Comparison of ENCODE assay signal across 8 cellular contexts in genomic region chrX:100819534-100819836, GRCh38. TPM values are rescaled to one million over a fixed set of nuclear protein-coding genes. Genes with fewer than 3 reads are reported as not detected.
DNase-seq lines count a peak whose midpoint lies in the region; ATAC-seq, FAIRE-seq and TF ChIP-seq lines count a peak whose summit lies in the region.

No MANE protein-coding gene starts in this region.

- H3K27me3 ChIP-seq in mucosa of stomach (ENCODE audit: control insufficient read depth, insufficient read depth, low read length), result no peaks in the 10 kb centered on the region

- TF ChIP-seq POLR2A in A549 (IDR thresholded peaks at IDR 0.05; ENCODE audit: low read length), result no peak
- no peak for TF ChIP-seq POLR2A in GM12891 (IDR thresholded peaks at IDR 0.05; ENCODE audit: low read depth, low read length)

- DNase-seq in A549 (ENCODE audit: low read depth in 1 of 2, low spot score in 1 of 2), result no peak
- DNase-seq in Jurkat, Clone E6-1 (ENCODE audit: low read depth, low spot score), result no peak
- DNase-seq in choroid plexus epithelial cell (ENCODE audit: low read depth), result no peak
- no peak for DNase-seq in foreskin melanocyte
- no peak for DNase-seq in mesenteric fat pad (ENCODE audit: low spot score)
- no peak for DNase-seq in GM12891 (ENCODE audit: insufficient read length, low spot score)
- DNase-seq in ureter (ENCODE audit: low spot score), result no peak

- no peak for TF ChIP-seq EP300 in A549 (IDR thresholded peaks at IDR 0.05)

- no peaks in the 10 kb centered on the region for H3K36me3 ChIP-seq in mucosa of stomach (ENCODE audit: control insufficient read depth, insufficient read depth, low read length)

- H3K9me3 ChIP-seq in A549 (no peaks in the 10 kb centered on the region), mucosa of stomach (ENCODE audit: control insufficient read depth, low read length) (no peaks in the 10 kb centered on the region)

- no peak; a peak in 2 of 6 replicates for ATAC-seq in A549

- peak overlapping the region; percentile 47 for H3K9ac ChIP-seq in mucosa of stomach (ENCODE audit: low read length)

- peak overlapping the region; percentile 89 for H3K4me3 ChIP-seq in A549
- peak overlapping the region; percentile 89 for H3K4me3 ChIP-seq in Jurkat, Clone E6-1 (ENCODE audit: low read length)
- peak overlapping the region; percentile 73 for H3K4me3 ChIP-seq in choroid plexus epithelial cell (ENCODE audit: low read depth, low read length)
- peak overlapping the region; percentile 73 for H3K4me3 ChIP-seq in mucosa of stomach (ENCODE audit: low read length)

- CTCF ChIA-PET in A549 (lab: Yijun Ruan, JAX), result no interaction called here

- no peak for TF ChIP-seq CTCF in A549 (IDR thresholded peaks at IDR 0.05)
- TF ChIP-seq CTCF in choroid plexus epithelial cell (conservative IDR thresholded peaks at IDR 0.05; ENCODE audit: low read depth, low read length), result no peak

- peak overlapping the region; percentile 80 to 84 for H3K27ac ChIP-seq in A549

- POLR2A ChIA-PET in A549 (lab: Yijun Ruan, JAX), result no interaction called here

- WGBS in A549 (ENCODE audit: missing lambda C conversion rate), result 30% methylated on average over 15 of the region's 15 CpGs

- TF ChIP-seq RAD21 in A549 (conservative IDR thresholded peaks at IDR 0.05 in 1 of 2, IDR thresholded peaks at IDR 0.05 in 1 of 2), result no peak

- H3K4me1 ChIP-seq in A549 (peaks cover 5% of the 10 kb centered on the region; the same call in 2 of the 3 replicates), mucosa of stomach (ENCODE audit: control insufficient read depth, insufficient read depth, low read length) (no peaks in the 10 kb centered on the region)

- FAIRE-seq in A549 (lab: Jason Lieb, UNC), result no peak
- FAIRE-seq in GM12891 (lab: Jason Lieb, UNC), result no peak

- peak overlapping the region; percentile 92 for H3K4me2 ChIP-seq in A549

TF ChIP-seq in A549, 52 proteins besides CTCF, POLR2A, EP300 and RAD21:
- TF ChIP-seq ZFP36 (IDR thresholded peaks at IDR 0.05; ENCODE audit: borderline replicate concordance, partially characterized antibody) (no peak), FOSL2 (IDR thresholded peaks at IDR 0.05) (no peak), FOSL2 (CRISPR knock-in tag; IDR thresholded peaks at IDR 0.05) (no peak), EHMT2 (IDR thresholded peaks at IDR 0.05; ENCODE audit: low read depth) (no peak), SREBF2 (IDR thresholded peaks at IDR 0.05) (no peak), PHF8 (IDR thresholded peaks at IDR 0.05; ENCODE audit: borderline replicate concordance, low read depth) (no peak), HES2 (IDR thresholded peaks at IDR 0.05) (no peak), MAZ (IDR thresholded peaks at IDR 0.05; ENCODE audit: borderline replicate concordance, low read depth, low read length) (no peak)

TF ChIP-seq in GM12891, 5 proteins besides CTCF, POLR2A, EP300 and RAD21:
- TF ChIP-seq SPI1 (IDR thresholded peaks at IDR 0.05; ENCODE audit: low read depth, low read length) (no peak), PAX5 (IDR thresholded peaks at IDR 0.05; ENCODE audit: insufficient read depth, low read length, severe bottlenecking) (no peak), TAF1 (IDR thresholded peaks at IDR 0.05; ENCODE audit: low read depth, low read length) (no peak), POLR2AphosphoS5 (IDR thresholded peaks at IDR 0.05; ENCODE audit: low read depth, low read length) (no peak), POU2F2 (IDR thresholded peaks at IDR 0.05; ENCODE audit: low read depth, low read length) (no peak)

RNA-seq across cellular contexts. Expression of gene CSTF2, which starts 0.7 kb away (rescaled TPM):
- 47.0 and 59.2 TPM in 2 replicates for polyA plus RNA-seq in A549 (2011; rRNA removed)
- 38.1 and 39.1 TPM in 2 replicates for polyA plus RNA-seq in A549 (2012; cell fraction: cytosol; rRNA removed)
- polyA plus RNA-seq in A549 (2012; cell fraction: nucleus; rRNA removed), result 45.8 and 46.6 TPM in 2 replicates
- 32.9 to 36.0 TPM (median 33.2 TPM) in 3 replicates for polyA plus RNA-seq in A549 (2017; fragmentation: RNase III; extraction: RNeasy Plus Mini Kit Qiagen cat#74134 plus additional on column Dnase treatment)
- polyA minus RNA-seq in A549 (2011; rRNA and poly(A)+ RNA removed), result 35.0 and 40.5 TPM in 2 replicates
- 39.3 TPM for polyA plus RNA-seq in Jurkat, Clone E6-1 (2012; ENCODE audit: insufficient read depth, insufficient read length)
- 8.2 TPM for total RNA-seq in mesenteric fat pad
- 17.8 TPM for polyA plus RNA-seq in GM12891 (2012; ENCODE audit: low read depth, missing spikeins)
- total RNA-seq in ureter, result 23.7 TPM

RNA-seq across cellular contexts. Expression of gene NOX1, which starts 54.7 kb away (rescaled TPM):
- 1.4 and 2.4 TPM in 2 replicates for polyA plus RNA-seq in A549 (2011; rRNA removed)
- polyA plus RNA-seq in A549 (2012; cell fraction: cytosol; rRNA removed), result 0.03 TPM in 2 replicates
- 0.04 TPM in 1 of 2 replicates, not detected in the other for polyA plus RNA-seq in A549 (2012; cell fraction: nucleus; rRNA removed)
- 0.07 TPM in 1 of 3 replicates, not detected in the others for polyA plus RNA-seq in A549 (2017; fragmentation: RNase III; extraction: RNeasy Plus Mini Kit Qiagen cat#74134 plus additional on column Dnase treatment)
- polyA minus RNA-seq in A549 (2011; rRNA and poly(A)+ RNA removed), result 1.7 and 3.9 TPM in 2 replicates
- polyA plus RNA-seq in Jurkat, Clone E6-1 (2012; ENCODE audit: insufficient read depth, insufficient read length), result 1.9 TPM
- total RNA-seq in mesenteric fat pad, result not detected
- not detected for polyA plus RNA-seq in GM12891 (2012; ENCODE audit: low read depth, missing spikeins)
- 0.78 TPM for total RNA-seq in ureter
